Comparison of ENCODE assay signal across 1 cellular context in the genomic region with DNA sequence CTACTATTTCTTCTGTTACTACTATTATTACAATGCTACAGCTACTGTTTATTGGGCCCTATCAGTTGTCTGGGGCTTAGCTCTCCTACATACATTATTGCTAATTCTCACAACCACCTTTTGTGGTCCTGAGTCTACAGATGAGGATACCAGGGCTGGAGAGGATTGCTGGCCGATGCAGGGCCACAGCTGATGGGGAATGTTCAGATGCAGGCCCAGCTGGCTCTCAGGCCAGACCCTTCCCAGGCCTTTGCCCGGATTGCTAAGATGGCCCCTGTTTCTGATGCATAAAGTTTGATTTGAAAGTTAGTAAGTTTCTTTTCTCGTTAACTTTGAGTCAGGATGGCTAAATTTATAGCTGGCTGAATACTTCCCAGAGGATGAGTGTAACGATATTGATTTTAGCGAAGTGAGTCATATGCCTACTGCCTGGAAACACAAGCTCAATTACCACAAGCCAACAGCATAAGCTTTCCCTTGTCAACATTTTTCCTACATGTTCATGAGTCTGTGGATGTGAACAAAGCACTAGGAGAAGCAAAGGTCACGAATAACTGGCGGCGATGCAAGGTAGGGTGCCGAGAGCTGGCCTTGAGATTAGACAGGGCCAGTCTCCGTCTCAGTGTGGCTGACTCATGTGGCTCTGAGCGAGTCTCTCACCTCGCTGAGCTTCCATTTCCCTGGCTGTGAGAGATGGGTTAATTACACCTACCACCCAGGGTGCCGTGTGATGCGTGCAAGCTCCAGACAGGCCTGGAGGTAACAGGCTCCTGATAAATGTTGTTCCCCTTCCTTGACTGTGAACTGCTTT.
A peak's percentile ranks its signal among the peaks of the same experiment; 100 is the strongest.
TF ChIP-seq lines count a peak whose summit lies in the region.

No MANE protein-coding gene starts in this region.

TF ChIP-seq in HepG2, 621 proteins besides CTCF, POLR2A, EP300 and RAD21 (continued from another document):
- TF ChIP-seq, protein P1, sequence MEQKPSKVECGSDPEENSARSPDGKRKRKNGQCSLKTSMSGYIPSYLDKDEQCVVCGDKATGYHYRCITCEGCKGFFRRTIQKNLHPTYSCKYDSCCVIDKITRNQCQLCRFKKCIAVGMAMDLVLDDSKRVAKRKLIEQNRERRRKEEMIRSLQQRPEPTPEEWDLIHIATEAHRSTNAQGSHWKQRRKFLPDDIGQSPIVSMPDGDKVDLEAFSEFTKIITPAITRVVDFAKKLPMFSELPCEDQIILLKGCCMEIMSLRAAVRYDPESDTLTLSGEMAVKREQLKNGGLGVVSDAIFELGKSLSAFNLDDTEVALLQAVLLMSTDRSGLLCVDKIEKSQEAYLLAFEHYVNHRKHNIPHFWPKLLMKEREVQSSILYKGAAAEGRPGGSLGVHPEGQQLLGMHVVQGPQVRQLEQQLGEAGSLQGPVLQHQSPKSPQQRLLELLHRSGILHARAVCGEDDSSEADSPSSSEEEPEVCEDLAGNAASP (CRISPR knock-in tag; IDR thresholded peaks at IDR 0.05; ENCODE audit: borderline replicate concordance), result peak; percentile 48; the same call in 1 of the 2 replicates
- TF ChIP-seq WIZ (CRISPR knock-in tag; IDR thresholded peaks at IDR 0.05) (no peak), MAFF (IDR thresholded peaks at IDR 0.05; ENCODE audit: low read depth, low read length) (peak; percentile 58; the same call in 1 of the 2 replicates), ZNF12 (CRISPR knock-in tag; IDR thresholded peaks at IDR 0.05) (peak; percentile 16; the same call in 1 of the 2 replicates), ESRRA (CRISPR knock-in tag; IDR thresholded peaks at IDR 0.05; ENCODE audit: low read depth) (peak; percentile 67; the same call in 1 of the 2 replicates), SIN3A (IDR thresholded peaks at IDR 0.05; ENCODE audit: borderline replicate concordance, low read depth, low read length) (no peak), JUN (CRISPR knock-in tag; IDR thresholded peaks at IDR 0.05) (peak; percentile 88; the same call in 1 of the 2 replicates)
- TF ChIP-seq, protein P2, sequence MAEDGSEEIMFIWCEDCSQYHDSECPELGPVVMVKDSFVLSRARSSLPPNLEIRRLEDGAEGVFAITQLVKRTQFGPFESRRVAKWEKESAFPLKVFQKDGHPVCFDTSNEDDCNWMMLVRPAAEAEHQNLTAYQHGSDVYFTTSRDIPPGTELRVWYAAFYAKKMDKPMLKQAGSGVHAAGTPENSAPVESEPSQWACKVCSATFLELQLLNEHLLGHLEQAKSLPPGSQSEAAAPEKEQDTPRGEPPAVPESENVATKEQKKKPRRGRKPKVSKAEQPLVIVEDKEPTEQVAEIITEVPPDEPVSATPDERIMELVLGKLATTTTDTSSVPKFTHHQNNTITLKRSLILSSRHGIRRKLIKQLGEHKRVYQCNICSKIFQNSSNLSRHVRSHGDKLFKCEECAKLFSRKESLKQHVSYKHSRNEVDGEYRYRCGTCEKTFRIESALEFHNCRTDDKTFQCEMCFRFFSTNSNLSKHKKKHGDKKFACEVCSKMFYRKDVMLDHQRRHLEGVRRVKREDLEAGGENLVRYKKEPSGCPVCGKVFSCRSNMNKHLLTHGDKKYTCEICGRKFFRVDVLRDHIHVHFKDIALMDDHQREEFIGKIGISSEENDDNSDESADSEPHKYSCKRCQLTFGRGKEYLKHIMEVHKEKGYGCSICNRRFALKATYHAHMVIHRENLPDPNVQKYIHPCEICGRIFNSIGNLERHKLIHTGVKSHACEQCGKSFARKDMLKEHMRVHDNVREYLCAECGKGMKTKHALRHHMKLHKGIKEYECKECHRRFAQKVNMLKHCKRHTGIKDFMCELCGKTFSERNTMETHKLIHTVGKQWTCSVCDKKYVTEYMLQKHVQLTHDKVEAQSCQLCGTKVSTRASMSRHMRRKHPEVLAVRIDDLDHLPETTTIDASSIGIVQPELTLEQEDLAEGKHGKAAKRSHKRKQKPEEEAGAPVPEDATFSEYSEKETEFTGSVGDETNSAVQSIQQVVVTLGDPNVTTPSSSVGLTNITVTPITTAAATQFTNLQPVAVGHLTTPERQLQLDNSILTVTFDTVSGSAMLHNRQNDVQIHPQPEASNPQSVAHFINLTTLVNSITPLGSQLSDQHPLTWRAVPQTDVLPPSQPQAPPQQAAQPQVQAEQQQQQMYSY (CRISPR knock-in tag; IDR thresholded peaks at IDR 0.05), result no peak
